In the genomic region with DNA sequence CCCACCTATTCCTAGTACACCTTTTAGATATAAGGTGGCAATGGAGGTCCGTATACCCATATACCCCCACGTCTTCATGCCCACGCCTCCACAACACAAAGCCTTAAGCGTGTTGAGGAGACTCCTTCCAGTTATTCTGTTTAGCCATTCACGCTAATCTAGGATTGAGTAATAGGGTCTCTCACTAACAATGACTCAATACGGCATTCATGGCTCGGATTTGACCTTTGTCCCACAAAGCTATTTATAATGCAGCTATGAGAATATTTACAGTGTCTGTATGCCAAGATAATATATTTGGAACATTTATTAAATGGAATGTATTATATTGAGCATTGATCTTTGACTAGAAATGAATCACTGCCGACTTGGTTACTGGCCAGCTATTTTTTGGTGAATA, we compare ENCODE assay signal across 14 cellular contexts.
"Had no signal": no experiment of that assay in that cellular context is flagged by ENCODE, and none has a peak within 500 bp of the region (broad histone marks: within the 10 kb centered on the region; RNA-seq: fewer than 3 reads in every experiment).

No MANE protein-coding gene starts in this region.

- H3K4me3 ChIP-seq: mucosa of descending colon, thyroid gland, uterus had no signal

- H3K9me3 ChIP-seq: mucosa of descending colon, thyroid gland, uterus had no signal

- H3K4me1 ChIP-seq: thyroid gland, uterus had no signal

- H3K36me3 Mint-ChIP-seq: activated CD8-positive, alpha-beta memory T cell treated with anti-CD3 and anti-CD28 coated beads, Interleukin-2, amount 10 ng/mL, durations not matched to agents 7 days and 5 days; activated naive CD4-positive, alpha-beta T cell treated with anti-CD3 and anti-CD28 coated beads, Interleukin-2, amount 50 U/mL, for 72 hours; natural killer cell treated with Interleukin-12 subunit alpha and Interleukin-12 subunit beta and Interleukin-15 and Interleukin-18, amount 100 ng/mL, for 72 hours had no signal

- H3K36me3 ChIP-seq: thyroid gland, uterus had no signal

- H3K27me3 Mint-ChIP-seq: activated CD8-positive, alpha-beta memory T cell treated with anti-CD3 and anti-CD28 coated beads, Interleukin-2, amount 10 ng/mL, durations not matched to agents 7 days and 5 days; activated T-cell treated with anti-CD3 and anti-CD28 coated beads, Interleukin-2, amount 50 U/mL, for 24 hours; natural killer cell treated with Interleukin-12 subunit alpha and Interleukin-12 subunit beta and Interleukin-15 and Interleukin-18, amount 100 ng/mL, for 72 hours had no signal

- H3K27ac ChIP-seq: thyroid gland, uterus had no signal

- H3K27ac Mint-ChIP-seq: activated CD8-positive, alpha-beta memory T cell treated with anti-CD3 and anti-CD28 coated beads, Interleukin-2, amount 10 ng/mL, durations not matched to agents 7 days and 5 days; activated naive CD4-positive, alpha-beta T cell treated with anti-CD3 and anti-CD28 coated beads, Interleukin-2, amount 50 U/mL, for 72 hours; activated T-cell treated with anti-CD3 and anti-CD28 coated beads, Interleukin-2, amount 50 U/mL, for 24 hours; endodermal cell; natural killer cell treated with Interleukin-12 subunit alpha and Interleukin-12 subunit beta and Interleukin-15 and Interleukin-18, amount 100 ng/mL, for 72 hours had no signal

- DNase-seq: activated CD4-positive, alpha-beta T cell treated with anti-CD3 and anti-CD28 coated beads, Interleukin-2, amount 50 U/mL, for 4 hours; activated CD4-positive, CD25-positive, alpha-beta regulatory T cell treated with anti-CD3 and anti-CD28 coated beads, Interleukin-2, amount 50 U/mL, for 72 hours; activated CD8-positive, alpha-beta memory T cell treated with anti-CD3 and anti-CD28 coated beads, Interleukin-2, amount 10 ng/mL, durations not matched to agents 7 days and 5 days; activated effector memory CD4-positive, alpha-beta T cell treated with anti-CD3 and anti-CD28 coated beads, Interleukin-2, amount 50 U/mL, for 16 hours; activated T-cell treated with anti-CD3 and anti-CD28 coated beads, Interleukin-2, amount 50 U/mL, for 24 hours; amniotic stem cell; endodermal cell; mammary epithelial cell; mucosa of descending colon; stimulated activated CD4-positive, alpha-beta T cell treated with anti-CD3 and anti-CD28 coated beads, Interleukin-4, amount 100 ng/mL, for 4 hours; thyroid gland; uterus had no signal

- ATAC-seq: activated CD8-positive, alpha-beta memory T cell treated with anti-CD3 and anti-CD28 coated beads, Interleukin-2, amount 10 ng/mL, durations not matched to agents 7 days and 5 days; activated naive CD4-positive, alpha-beta T cell treated with anti-CD3 and anti-CD28 coated beads, Interleukin-2, amount 50 U/mL, for 72 hours; mucosa of descending colon; natural killer cell treated with Interleukin-12 subunit alpha and Interleukin-12 subunit beta and Interleukin-15 and Interleukin-18, amount 100 ng/mL, for 72 hours had no signal

- H3K9me3 Mint-ChIP-seq: activated naive CD4-positive, alpha-beta T cell treated with anti-CD3 and anti-CD28 coated beads, Interleukin-2, amount 50 U/mL, for 72 hours; activated T-cell treated with anti-CD3 and anti-CD28 coated beads, Interleukin-2, amount 50 U/mL, for 24 hours; endodermal cell had no signal

- H3K4me1 Mint-ChIP-seq: activated CD8-positive, alpha-beta memory T cell treated with anti-CD3 and anti-CD28 coated beads, Interleukin-2, amount 10 ng/mL, durations not matched to agents 7 days and 5 days had no signal

- H3K27me3 ChIP-seq: thyroid gland, uterus had no signal

- H3K4me3 Mint-ChIP-seq: activated CD8-positive, alpha-beta memory T cell treated with anti-CD3 and anti-CD28 coated beads, Interleukin-2, amount 10 ng/mL, durations not matched to agents 7 days and 5 days; activated T-cell treated with anti-CD3 and anti-CD28 coated beads, Interleukin-2, amount 50 U/mL, for 24 hours; endodermal cell; natural killer cell treated with Interleukin-12 subunit alpha and Interleukin-12 subunit beta and Interleukin-15 and Interleukin-18, amount 100 ng/mL, for 72 hours had no signal
